In the genomic region with DNA sequence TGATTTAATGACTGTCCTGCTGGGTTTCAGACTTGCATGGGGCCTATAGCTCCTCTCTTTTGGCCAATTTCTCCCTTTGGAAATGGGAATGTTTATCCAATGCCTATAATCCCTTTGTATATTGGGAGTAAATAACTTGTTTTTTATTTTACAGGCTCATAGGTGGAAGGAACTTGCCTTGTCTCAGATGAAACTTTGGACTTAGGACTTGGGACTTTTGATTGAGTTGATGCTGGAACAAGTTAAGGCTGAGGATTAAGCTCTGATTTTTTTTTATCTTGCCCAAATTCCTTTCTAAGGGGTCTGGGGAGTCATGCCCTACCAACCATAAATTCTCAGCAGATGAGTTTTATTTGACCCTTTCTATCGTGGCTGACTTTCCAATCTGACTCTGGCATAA, we compare ENCODE assay signal across 21 cellular contexts. TPM values are rescaled to one million over a fixed set of nuclear protein-coding genes. Genes with fewer than 3 reads are reported as not detected.
DNase-seq lines count a peak whose midpoint lies in the region; ATAC-seq, FAIRE-seq and TF ChIP-seq lines count a peak whose summit lies in the region.
"Had no signal": no experiment of that assay in that cellular context is flagged by ENCODE, and none has a peak within 500 bp of the region (broad histone marks: within the 10 kb centered on the region; RNA-seq: fewer than 3 reads in every experiment).

No MANE protein-coding gene starts in this region.

- FAIRE-seq in HepG2 (lab: Jason Lieb, UNC) (no peak), small intestine (lab: Jason Lieb, UNC) (no peak)
- FAIRE-seq: A549, D721Med, G401.6, GM12891, GM19239 had no signal

- no peak for TF ChIP-seq POLR2A in HepG2 (IDR thresholded peaks at IDR 0.05; ENCODE audit: insufficient read depth in 1 of 2, low read depth in 2 of 2, low read length in 2 of 2)

- in situ Hi-C loops in HepG2 (cut with HindIII; ENCODE audit: extremely low pct_ligation_motif_present, low pct_unique_long_range_greater_than_20kb), result loop anchor here (25.0 kb wide), 1 partner anchor 716 kb away; no protein-coding TSS in a partner anchor

- intact Hi-C loops in HepG2 (cut with micrococcal nuclease; ENCODE audit: unreplicated experiment), result no loop called here

- TF ChIP-seq RAD21 in liver (IDR thresholded peaks at IDR 0.05) (no peak), HepG2 (CRISPR knock-in tag; IDR thresholded peaks at IDR 0.05) (no peak)

- no peaks in the 10 kb centered on the region; the same call in 1 of the 2 replicates for H4K20me1 ChIP-seq in HepG2 (ENCODE audit: insufficient read depth, low read length)

- H3K79me2 ChIP-seq in HepG2 (ENCODE audit: insufficient read depth, low read length), result no peaks in the 10 kb centered on the region

- DNase-seq in HepG2 (ENCODE audit: low spot score) (no peak), left lobe of liver (ENCODE audit: low spot score) (no peak), small intestine (peak; percentile 67), HuH-7.5 (ENCODE audit: low spot score) (no peak)
- DNase-seq: AML-193; Caco-2; Calu3; CD4-positive, alpha-beta T cell; CD8-positive, alpha-beta T cell; DMS79 treated with DMSO at 0.1 percent for 48 hours; GF-D8 had no signal

- H3K27me3 ChIP-seq in liver (ENCODE audit: control insufficient read depth in 4 of 4, insufficient read depth in 4 of 4, low read length in 3 of 4) (no peaks in the 10 kb centered on the region), HepG2 (ENCODE audit: control insufficient read depth in 1 of 2, insufficient read depth in 2 of 2, low read length in 2 of 2) (no peaks in the 10 kb centered on the region), small intestine (ENCODE audit: control insufficient read depth in 2 of 2, insufficient read depth in 2 of 2, low read length in 2 of 2) (no peaks in the 10 kb centered on the region)
- H3K27me3 ChIP-seq: BLaER1 treated with 17β-estradiol and CSF1 and Interleukin-3, amounts not matched to agents 10 nM and 100 nM had no signal

- no peak overlapping the region for H3K9ac ChIP-seq in liver (ENCODE audit: low read depth in 1 of 2, low read length in 2 of 2)
- no peak overlapping the region for H3K9ac ChIP-seq in HepG2 (ENCODE audit: insufficient read depth, low read depth, low read length)
- H3K9ac ChIP-seq: BLaER1 treated with 17β-estradiol and CSF1 and Interleukin-3, amounts not matched to agents 10 nM and 100 nM had no signal

- no peak overlapping the region for H3K4me2 ChIP-seq in HepG2 (ENCODE audit: low read depth, low read length)
- H3K4me2 ChIP-seq: A549; BLaER1 treated with 17β-estradiol and CSF1 and Interleukin-3, amounts not matched to agents 10 nM and 100 nM had no signal

- CTCF ChIA-PET in HepG2 (lab: Yijun Ruan, JAX; ENCODE audit: low intra/inter-chr PET ratio, low total read pairs), result no interaction called here

- POLR2A ChIA-PET in HepG2 (lab: Yijun Ruan, JAX), result no interaction called here

- H3K4me3 ChIP-seq in liver (ENCODE audit: low read depth in 1 of 3, low read length in 3 of 3) (no peak overlapping the region), HepG2 (replicated peaks in 1 of 3; ENCODE audit: insufficient read depth in 1 of 3, low read depth in 2 of 3, low read length in 3 of 3) (no peak overlapping the region), small intestine (ENCODE audit: low read depth in 1 of 2, low read length in 2 of 2) (no peak overlapping the region)
- H3K4me3 ChIP-seq: A549; BLaER1 treated with 17β-estradiol and CSF1 and Interleukin-3, amounts not matched to agents 10 nM and 100 nM had no signal

- WGBS in liver, result 88% methylated on average over 1 of the region's 1 CpG
- 96% methylated on average over 1 of the region's 1 CpG for WGBS in HepG2 (ENCODE audit: low lambda C conversion rate)
- 40 to 65% (median 64%) methylated on average over 1 of the region's 1 CpG for WGBS in small intestine, 3 donors

- no peak overlapping the region for H3K27ac ChIP-seq in liver (ENCODE audit: low read depth in 1 of 2, low read length in 2 of 2)
- H3K27ac ChIP-seq in HepG2 (ENCODE audit: extremely low read length, insufficient read depth, low read length), result no peak overlapping the region
- no peak overlapping the region for H3K27ac ChIP-seq in small intestine (ENCODE audit: low read depth in 1 of 2, low read length in 1 of 2)
- H3K27ac ChIP-seq: 22Rv1; A549; BLaER1 treated with 17β-estradiol and CSF1 and Interleukin-3, amounts not matched to agents 10 nM and 100 nM; C4-2B had no signal

- H3K9me3 ChIP-seq in liver (ENCODE audit: control insufficient read depth in 4 of 4, low read length in 3 of 4) (peaks cover 0 to 2% (median 0%) of the 10 kb centered on the region in 4 donors), HepG2 (ENCODE audit: low read length) (no peaks in the 10 kb centered on the region), small intestine (ENCODE audit: control insufficient read depth, low read depth) (no peaks in the 10 kb centered on the region)

- BruUV-seq in HepG2 (replicated peaks; lab: Mats Ljungman, UMichigan), result no TSS peak

- H3K36me3 ChIP-seq in liver (ENCODE audit: control insufficient read depth in 4 of 4, insufficient read depth in 3 of 4, low read depth in 1 of 4, low read length in 3 of 4) (peaks cover 0 to 10% (median 4%) of the 10 kb centered on the region in 4 donors), HepG2 (replicated peaks in 1 of 2; ENCODE audit: control insufficient read depth in 1 of 2, insufficient read depth in 2 of 2, low read length in 2 of 2) (peaks cover 14 to 36% of the 10 kb centered on the region in 2 experiments), small intestine (ENCODE audit: control insufficient read depth in 2 of 2, insufficient read depth in 2 of 2, low read length in 2 of 2) (no peaks in the 10 kb centered on the region)

- TF ChIP-seq CTCF in liver (IDR thresholded peaks at IDR 0.05; ENCODE audit: low read depth, low read length, missing input control) (no peak), HepG2 (CRISPR knock-in tag; IDR thresholded peaks at IDR 0.05) (no peak)

- TF ChIP-seq EP300 in HepG2 (IDR thresholded peaks at IDR 0.05; ENCODE audit: low read depth in 2 of 2, low read length in 2 of 2), result no peak
- TF ChIP-seq EP300 in HepG2 (CRISPR knock-in tag; IDR thresholded peaks at IDR 0.05; ENCODE audit: borderline replicate concordance), result no peak

- ATAC-seq in HepG2, result no peak
- ATAC-seq in left lobe of liver, result peak; percentile 15
- no peak for ATAC-seq in GM21723 (IDR thresholded peaks at IDR 0.05; ENCODE audit: unreplicated experiment)
- ATAC-seq: A549; CD8-positive, alpha-beta T cell had no signal

- H2AFZ ChIP-seq in HepG2 (ENCODE audit: low read length), result no peak overlapping the region

- H3K4me1 ChIP-seq in liver (ENCODE audit: control insufficient read depth in 4 of 4, insufficient read depth in 4 of 4, low read length in 3 of 4) (peaks cover 2 to 7% (median 5%) of the 10 kb centered on the region in 4 donors), HepG2 (ENCODE audit: insufficient read depth, low read length) (peaks cover 16% of the 10 kb centered on the region; the same call in 1 of the 2 replicates), small intestine (ENCODE audit: control insufficient read depth in 2 of 2, insufficient read depth in 1 of 2, low read depth in 1 of 2, low read length in 1 of 2) (peaks cover 0 to 7% of the 10 kb centered on the region in 2 donors)
- H3K4me1 ChIP-seq: A549; BLaER1 treated with 17β-estradiol and CSF1 and Interleukin-3, amounts not matched to agents 10 nM and 100 nM had no signal

RNA-seq across cellular contexts. Expression of gene WDR27, which starts 23.5 kb away (rescaled TPM):
- total RNA-seq in liver (10 to 100 TPM in 1 of 2 donors, 1 to 10 TPM in 1; 7.1 to 20.1 TPM), HepG2 (2016; rRNA removed; fragmentation: Illumina TruSeq; extraction: Trizol) (10.0 and 34.1 TPM in 2 replicates), left lobe of liver (19.5 TPM)
- polyA plus RNA-seq in liver (1 to 10 TPM; 3.7 to 8.3 TPM), HepG2 (2011; rRNA removed) (80.3 and 95.6 TPM in 2 replicates), small intestine (10 to 100 TPM in 1 of 3 donors, 1 to 10 TPM in 2; 9.7 to 19.7 (median 9.7) TPM)
- 45.3 and 45.5 TPM in 2 replicates for total RNA-seq in HepG2 (2016; cell fraction: cytosol; rRNA removed; fragmentation: Illumina TruSeq; extraction: Trizol; ENCODE audit: low read depth)
- total RNA-seq in HepG2 (2016; cell fraction: insoluble cytoplasmic fraction; rRNA removed; fragmentation: Illumina TruSeq; extraction: Trizol), result 9.2 and 32.8 TPM in 2 replicates
- total RNA-seq in HepG2 (2016; cell fraction: membrane; rRNA removed; fragmentation: Illumina TruSeq; extraction: Trizol), result 22.5 and 24.3 TPM in 2 replicates
- total RNA-seq in HepG2 (2016; cell fraction: nucleus; rRNA removed; fragmentation: Illumina TruSeq; extraction: Trizol), result 87.3 and 93.1 TPM in 2 replicates
- 17.7 and 20.8 TPM in 2 replicates for polyA plus RNA-seq in HepG2 (2011; cell fraction: cytosol; rRNA removed)
- polyA plus RNA-seq in HepG2 (2011; cell fraction: nucleus; rRNA removed), result 789 and 902 TPM in 2 replicates
- polyA plus RNA-seq in HepG2 (2012), result 44.5 and 48.4 TPM in 2 replicates
- polyA plus RNA-seq in HepG2 (2016; cell fraction: cytosol; fragmentation: Illumina TruSeq; extraction: Trizol; ENCODE audit: low read depth), result 0.87 and 1.0 TPM in 2 replicates
- polyA plus RNA-seq in HepG2 (2016; cell fraction: insoluble cytoplasmic fraction; fragmentation: Illumina TruSeq; extraction: Trizol; ENCODE audit: low read depth), result 5.7 and 6.2 TPM in 2 replicates
- 2.3 TPM in 2 replicates for polyA plus RNA-seq in HepG2 (2016; cell fraction: membrane; fragmentation: Illumina TruSeq; extraction: Trizol; ENCODE audit: low read depth)
- 145 and 151 TPM in 2 replicates for polyA plus RNA-seq in HepG2 (2016; cell fraction: nucleus; fragmentation: Illumina TruSeq; extraction: Trizol; ENCODE audit: insufficient read depth, low read depth)
- 26.5 and 83.9 TPM in 2 replicates for polyA minus RNA-seq in HepG2 (2011; rRNA and poly(A)+ RNA removed; ENCODE audit: low replicate concordance)
- 13.1 and 17.6 TPM in 2 replicates for polyA minus RNA-seq in HepG2 (2011; cell fraction: cytosol; rRNA and poly(A)+ RNA removed)
- 330 and 337 TPM in 2 replicates for polyA minus RNA-seq in HepG2 (2011; cell fraction: nucleus; rRNA and poly(A)+ RNA removed)

RNA-seq across cellular contexts. Expression of gene C6orf120, which starts 23.6 kb away (rescaled TPM):
- total RNA-seq in liver (10 to 100 TPM; 23.6 to 29.7 TPM), HepG2 (2016; rRNA removed; fragmentation: Illumina TruSeq; extraction: Trizol) (24.9 and 29.9 TPM in 2 replicates), left lobe of liver (18.9 TPM)
- polyA plus RNA-seq in liver (10 to 100 TPM; 10.5 to 15.2 TPM), HepG2 (2011; rRNA removed) (21.4 and 21.7 TPM in 2 replicates), small intestine (10 to 100 TPM in 1 of 3 donors, 1 to 10 TPM in 2; 8.4 to 12.3 (median 8.7) TPM)
- 8.5 and 9.9 TPM in 2 replicates for total RNA-seq in HepG2 (2016; cell fraction: cytosol; rRNA removed; fragmentation: Illumina TruSeq; extraction: Trizol; ENCODE audit: low read depth)
- 23.9 and 28.1 TPM in 2 replicates for total RNA-seq in HepG2 (2016; cell fraction: insoluble cytoplasmic fraction; rRNA removed; fragmentation: Illumina TruSeq; extraction: Trizol)
- 29.1 and 33.5 TPM in 2 replicates for total RNA-seq in HepG2 (2016; cell fraction: membrane; rRNA removed; fragmentation: Illumina TruSeq; extraction: Trizol)
- 29.1 and 31.2 TPM in 2 replicates for total RNA-seq in HepG2 (2016; cell fraction: nucleus; rRNA removed; fragmentation: Illumina TruSeq; extraction: Trizol)
- 15.0 and 17.3 TPM in 2 replicates for polyA plus RNA-seq in HepG2 (2011; cell fraction: cytosol; rRNA removed)
- 8.2 and 9.1 TPM in 2 replicates for polyA plus RNA-seq in HepG2 (2011; cell fraction: nucleus; rRNA removed)
- 31.3 and 32.1 TPM in 2 replicates for polyA plus RNA-seq in HepG2 (2012)
- 11.4 and 15.3 TPM in 2 replicates for polyA plus RNA-seq in HepG2 (2016; cell fraction: cytosol; fragmentation: Illumina TruSeq; extraction: Trizol; ENCODE audit: low read depth)
- 31.7 and 32.1 TPM in 2 replicates for polyA plus RNA-seq in HepG2 (2016; cell fraction: insoluble cytoplasmic fraction; fragmentation: Illumina TruSeq; extraction: Trizol; ENCODE audit: low read depth)
- 26.6 and 31.9 TPM in 2 replicates for polyA plus RNA-seq in HepG2 (2016; cell fraction: membrane; fragmentation: Illumina TruSeq; extraction: Trizol; ENCODE audit: low read depth)
- polyA plus RNA-seq in HepG2 (2016; cell fraction: nucleus; fragmentation: Illumina TruSeq; extraction: Trizol; ENCODE audit: insufficient read depth, low read depth), result 37.2 and 42.7 TPM in 2 replicates
- 3.5 and 28.2 TPM in 2 replicates for polyA minus RNA-seq in HepG2 (2011; rRNA and poly(A)+ RNA removed; ENCODE audit: low replicate concordance)
- polyA minus RNA-seq in HepG2 (2011; cell fraction: cytosol; rRNA and poly(A)+ RNA removed), result 22.5 and 22.8 TPM in 2 replicates
- polyA minus RNA-seq in HepG2 (2011; cell fraction: nucleus; rRNA and poly(A)+ RNA removed), result 18.4 and 18.8 TPM in 2 replicates

RNA-seq across cellular contexts. Expression of gene PHF10, which starts 46.0 kb away (rescaled TPM):
- total RNA-seq in liver, result 10 to 100 TPM; 22.6 to 25.7 TPM
- polyA plus RNA-seq in liver, result 10 to 100 TPM; 10.2 to 14.7 TPM
- total RNA-seq in HepG2 (2016; rRNA removed; fragmentation: Illumina TruSeq; extraction: Trizol), result 42.1 and 58.5 TPM in 2 replicates
- 38.4 and 41.0 TPM in 2 replicates for total RNA-seq in HepG2 (2016; cell fraction: cytosol; rRNA removed; fragmentation: Illumina TruSeq; extraction: Trizol; ENCODE audit: low read depth)
- 39.7 and 57.3 TPM in 2 replicates for total RNA-seq in HepG2 (2016; cell fraction: insoluble cytoplasmic fraction; rRNA removed; fragmentation: Illumina TruSeq; extraction: Trizol)
- 63.2 and 66.3 TPM in 2 replicates for total RNA-seq in HepG2 (2016; cell fraction: membrane; rRNA removed; fragmentation: Illumina TruSeq; extraction: Trizol)
- 70.6 and 78.5 TPM in 2 replicates for total RNA-seq in HepG2 (2016; cell fraction: nucleus; rRNA removed; fragmentation: Illumina TruSeq; extraction: Trizol)
- polyA plus RNA-seq in HepG2 (2011; rRNA removed), result 84.1 and 88.0 TPM in 2 replicates
- 28.9 and 50.3 TPM in 2 replicates for polyA plus RNA-seq in HepG2 (2011; cell fraction: cytosol; rRNA removed)
- 115 and 149 TPM in 2 replicates for polyA plus RNA-seq in HepG2 (2011; cell fraction: nucleus; rRNA removed)
- 126 and 147 TPM in 2 replicates for polyA plus RNA-seq in HepG2 (2012)
- 27.2 and 31.3 TPM in 2 replicates for polyA plus RNA-seq in HepG2 (2016; cell fraction: cytosol; fragmentation: Illumina TruSeq; extraction: Trizol; ENCODE audit: low read depth)
- polyA plus RNA-seq in HepG2 (2016; cell fraction: insoluble cytoplasmic fraction; fragmentation: Illumina TruSeq; extraction: Trizol; ENCODE audit: low read depth), result 105 and 115 TPM in 2 replicates
- 54.1 and 57.5 TPM in 2 replicates for polyA plus RNA-seq in HepG2 (2016; cell fraction: membrane; fragmentation: Illumina TruSeq; extraction: Trizol; ENCODE audit: low read depth)
- polyA plus RNA-seq in HepG2 (2016; cell fraction: nucleus; fragmentation: Illumina TruSeq; extraction: Trizol; ENCODE audit: insufficient read depth, low read depth), result 176 and 187 TPM in 2 replicates
- polyA minus RNA-seq in HepG2 (2011; rRNA and poly(A)+ RNA removed; ENCODE audit: low replicate concordance), result 13.6 and 19.1 TPM in 2 replicates
- 38.1 and 47.9 TPM in 2 replicates for polyA minus RNA-seq in HepG2 (2011; cell fraction: cytosol; rRNA and poly(A)+ RNA removed)
- 131 and 155 TPM in 2 replicates for polyA minus RNA-seq in HepG2 (2011; cell fraction: nucleus; rRNA and poly(A)+ RNA removed)
- total RNA-seq in left lobe of liver, result 19.6 TPM
- 10 to 100 TPM; 23.5 to 39.5 (median 33.8) TPM for polyA plus RNA-seq in small intestine
